1 cellular context compared by ENCODE assay signal in the genomic region with DNA sequence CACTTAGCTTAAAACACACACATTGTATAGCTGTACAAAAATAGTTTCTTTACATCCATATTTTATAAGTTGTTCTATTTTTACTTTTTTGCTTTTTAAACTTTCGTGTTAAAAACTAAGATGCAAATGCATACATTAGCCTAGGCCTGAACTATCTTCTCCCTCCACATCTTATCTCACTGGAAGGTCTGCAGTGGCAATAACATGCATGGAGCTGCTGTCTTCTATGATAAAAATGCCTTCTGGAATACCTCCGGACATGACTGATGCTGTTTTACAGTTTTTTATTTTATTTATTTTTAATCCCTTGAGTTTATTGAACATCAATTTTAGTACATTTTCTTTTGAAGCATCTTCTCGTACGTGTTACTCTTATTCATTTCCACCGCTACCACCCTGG.
TF ChIP-seq lines count a peak whose summit lies in the region.

No MANE protein-coding gene starts in this region.

TF ChIP-seq in K562, 482 proteins besides CTCF, POLR2A, EP300 and RAD21 (continued from another document and continues in another):
- TF ChIP-seq, protein P1, sequence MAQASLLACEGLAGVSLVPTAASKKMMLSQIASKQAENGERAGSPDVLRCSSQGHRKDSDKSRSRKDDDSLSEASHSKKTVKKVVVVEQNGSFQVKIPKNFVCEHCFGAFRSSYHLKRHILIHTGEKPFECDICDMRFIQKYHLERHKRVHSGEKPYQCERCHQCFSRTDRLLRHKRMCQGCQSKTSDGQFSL (CRISPR knock-in tag; IDR thresholded peaks at IDR 0.05) = no peak
- TF ChIP-seq, protein P1 (tag; IDR thresholded peaks at IDR 0.05) = no peak
- TF ChIP-seq SMARCE1 (IDR thresholded peaks at IDR 0.05) (peak; percentile 68; the same call in 1 of the 2 replicates), ZNF232 (CRISPR knock-in tag; IDR thresholded peaks at IDR 0.05) (no peak), ETV6 (IDR thresholded peaks at IDR 0.05; ENCODE audit: borderline replicate concordance in 1 of 2, low read depth in 2 of 2, low read length in 1 of 2) (no peak), ETV6 (CRISPR knock-in tag; IDR thresholded peaks at IDR 0.05; ENCODE audit: borderline replicate concordance) (no peak), CCAR2 (IDR thresholded peaks at IDR 0.05; ENCODE audit: low read depth, low read length) (no peak), PHTF2 (CRISPR knock-in tag; IDR thresholded peaks at IDR 0.05) (no peak), HLTF (IDR thresholded peaks at IDR 0.05) (no peak), NELFE (IDR thresholded peaks at IDR 0.05; ENCODE audit: insufficient read depth, insufficient read length) (no peak), HEY1 (CRISPR knock-in tag; IDR thresholded peaks at IDR 0.05; ENCODE audit: borderline replicate concordance) (no peak), ATF1 (CRISPR knock-in tag; IDR thresholded peaks at IDR 0.05) (no peak), ATF1 (tag; IDR thresholded peaks at IDR 0.05) (no peak), CBFA2T3 (IDR thresholded peaks at IDR 0.05) (peak; percentile 94), HMG20A (CRISPR knock-in tag; conservative IDR thresholded peaks at IDR 0.05) (no peak), KHSRP (IDR thresholded peaks at IDR 0.05) (no peak), TRIM28 (IDR thresholded peaks at IDR 0.05) (no peak), TEAD4 (IDR thresholded peaks at IDR 0.05; ENCODE audit: low read length) (peak; percentile 95), TEAD4 (CRISPR knock-in tag; IDR thresholded peaks at IDR 0.05; ENCODE audit: borderline replicate concordance) (no peak), SRSF7 (optimal IDR thresholded peaks at IDR 0.05; ENCODE audit: low read depth, low read length) (no peak), KDM5B (IDR thresholded peaks at IDR 0.05; ENCODE audit: insufficient replicate concordance, low read depth, low read length) (no peak), SLC30A9 (CRISPR knock-in tag; IDR thresholded peaks at IDR 0.05) (no peak), FOSL1 (tag; conservative IDR thresholded peaks at IDR 0.05) (no peak), HDAC6 (IDR thresholded peaks at IDR 0.05; ENCODE audit: low read depth, low read length) (no peak), ZBED1 (IDR thresholded peaks at IDR 0.05) (no peak), ZNF778 (CRISPR knock-in tag; IDR thresholded peaks at IDR 0.05) (no peak), ZNF707 (CRISPR knock-in tag; conservative IDR thresholded peaks at IDR 0.05) (no peak), ZBTB7A (IDR thresholded peaks at IDR 0.05; ENCODE audit: borderline replicate concordance, control insufficient read depth, low read depth, low read length) (no peak)
- TF ChIP-seq, protein P2, sequence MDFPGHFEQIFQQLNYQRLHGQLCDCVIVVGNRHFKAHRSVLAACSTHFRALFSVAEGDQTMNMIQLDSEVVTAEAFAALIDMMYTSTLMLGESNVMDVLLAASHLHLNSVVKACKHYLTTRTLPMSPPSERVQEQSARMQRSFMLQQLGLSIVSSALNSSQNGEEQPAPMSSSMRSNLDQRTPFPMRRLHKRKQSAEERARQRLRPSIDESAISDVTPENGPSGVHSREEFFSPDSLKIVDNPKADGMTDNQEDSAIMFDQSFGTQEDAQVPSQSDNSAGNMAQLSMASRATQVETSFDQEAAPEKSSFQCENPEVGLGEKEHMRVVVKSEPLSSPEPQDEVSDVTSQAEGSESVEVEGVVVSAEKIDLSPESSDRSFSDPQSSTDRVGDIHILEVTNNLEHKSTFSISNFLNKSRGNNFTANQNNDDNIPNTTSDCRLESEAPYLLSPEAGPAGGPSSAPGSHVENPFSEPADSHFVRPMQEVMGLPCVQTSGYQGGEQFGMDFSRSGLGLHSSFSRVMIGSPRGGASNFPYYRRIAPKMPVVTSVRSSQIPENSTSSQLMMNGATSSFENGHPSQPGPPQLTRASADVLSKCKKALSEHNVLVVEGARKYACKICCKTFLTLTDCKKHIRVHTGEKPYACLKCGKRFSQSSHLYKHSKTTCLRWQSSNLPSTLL (IDR thresholded peaks at IDR 0.05) = no peak
- TF ChIP-seq, protein P3, sequence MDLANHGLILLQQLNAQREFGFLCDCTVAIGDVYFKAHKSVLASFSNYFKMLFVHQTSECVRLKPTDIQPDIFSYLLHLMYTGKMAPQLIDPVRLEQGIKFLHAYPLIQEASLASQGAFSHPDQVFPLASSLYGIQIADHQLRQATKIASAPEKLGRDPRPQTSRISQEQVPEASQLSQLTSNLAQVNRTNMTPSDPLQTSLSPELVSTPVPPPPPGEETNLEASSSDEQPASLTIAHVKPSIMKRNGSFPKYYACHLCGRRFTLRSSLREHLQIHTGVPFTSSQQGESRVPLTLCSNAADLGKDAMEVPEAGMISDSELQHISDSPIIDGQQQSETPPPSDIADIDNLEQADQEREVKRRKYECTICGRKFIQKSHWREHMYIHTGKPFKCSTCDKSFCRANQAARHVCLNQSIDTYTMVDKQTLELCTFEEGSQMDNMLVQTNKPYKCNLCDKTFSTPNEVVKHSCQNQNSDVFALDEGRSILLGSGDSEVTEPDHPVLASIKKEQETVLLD (IDR thresholded peaks at IDR 0.05) = no peak
- TF ChIP-seq, protein P4, sequence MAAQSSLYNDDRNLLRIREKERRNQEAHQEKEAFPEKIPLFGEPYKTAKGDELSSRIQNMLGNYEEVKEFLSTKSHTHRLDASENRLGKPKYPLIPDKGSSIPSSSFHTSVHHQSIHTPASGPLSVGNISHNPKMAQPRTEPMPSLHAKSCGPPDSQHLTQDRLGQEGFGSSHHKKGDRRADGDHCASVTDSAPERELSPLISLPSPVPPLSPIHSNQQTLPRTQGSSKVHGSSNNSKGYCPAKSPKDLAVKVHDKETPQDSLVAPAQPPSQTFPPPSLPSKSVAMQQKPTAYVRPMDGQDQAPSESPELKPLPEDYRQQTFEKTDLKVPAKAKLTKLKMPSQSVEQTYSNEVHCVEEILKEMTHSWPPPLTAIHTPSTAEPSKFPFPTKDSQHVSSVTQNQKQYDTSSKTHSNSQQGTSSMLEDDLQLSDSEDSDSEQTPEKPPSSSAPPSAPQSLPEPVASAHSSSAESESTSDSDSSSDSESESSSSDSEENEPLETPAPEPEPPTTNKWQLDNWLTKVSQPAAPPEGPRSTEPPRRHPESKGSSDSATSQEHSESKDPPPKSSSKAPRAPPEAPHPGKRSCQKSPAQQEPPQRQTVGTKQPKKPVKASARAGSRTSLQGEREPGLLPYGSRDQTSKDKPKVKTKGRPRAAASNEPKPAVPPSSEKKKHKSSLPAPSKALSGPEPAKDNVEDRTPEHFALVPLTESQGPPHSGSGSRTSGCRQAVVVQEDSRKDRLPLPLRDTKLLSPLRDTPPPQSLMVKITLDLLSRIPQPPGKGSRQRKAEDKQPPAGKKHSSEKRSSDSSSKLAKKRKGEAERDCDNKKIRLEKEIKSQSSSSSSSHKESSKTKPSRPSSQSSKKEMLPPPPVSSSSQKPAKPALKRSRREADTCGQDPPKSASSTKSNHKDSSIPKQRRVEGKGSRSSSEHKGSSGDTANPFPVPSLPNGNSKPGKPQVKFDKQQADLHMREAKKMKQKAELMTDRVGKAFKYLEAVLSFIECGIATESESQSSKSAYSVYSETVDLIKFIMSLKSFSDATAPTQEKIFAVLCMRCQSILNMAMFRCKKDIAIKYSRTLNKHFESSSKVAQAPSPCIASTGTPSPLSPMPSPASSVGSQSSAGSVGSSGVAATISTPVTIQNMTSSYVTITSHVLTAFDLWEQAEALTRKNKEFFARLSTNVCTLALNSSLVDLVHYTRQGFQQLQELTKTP (IDR thresholded peaks at IDR 0.05; ENCODE audit: low read depth in 1 of 2, partially characterized antibody in 2 of 2) = no peak
- TF ChIP-seq, protein P5, sequence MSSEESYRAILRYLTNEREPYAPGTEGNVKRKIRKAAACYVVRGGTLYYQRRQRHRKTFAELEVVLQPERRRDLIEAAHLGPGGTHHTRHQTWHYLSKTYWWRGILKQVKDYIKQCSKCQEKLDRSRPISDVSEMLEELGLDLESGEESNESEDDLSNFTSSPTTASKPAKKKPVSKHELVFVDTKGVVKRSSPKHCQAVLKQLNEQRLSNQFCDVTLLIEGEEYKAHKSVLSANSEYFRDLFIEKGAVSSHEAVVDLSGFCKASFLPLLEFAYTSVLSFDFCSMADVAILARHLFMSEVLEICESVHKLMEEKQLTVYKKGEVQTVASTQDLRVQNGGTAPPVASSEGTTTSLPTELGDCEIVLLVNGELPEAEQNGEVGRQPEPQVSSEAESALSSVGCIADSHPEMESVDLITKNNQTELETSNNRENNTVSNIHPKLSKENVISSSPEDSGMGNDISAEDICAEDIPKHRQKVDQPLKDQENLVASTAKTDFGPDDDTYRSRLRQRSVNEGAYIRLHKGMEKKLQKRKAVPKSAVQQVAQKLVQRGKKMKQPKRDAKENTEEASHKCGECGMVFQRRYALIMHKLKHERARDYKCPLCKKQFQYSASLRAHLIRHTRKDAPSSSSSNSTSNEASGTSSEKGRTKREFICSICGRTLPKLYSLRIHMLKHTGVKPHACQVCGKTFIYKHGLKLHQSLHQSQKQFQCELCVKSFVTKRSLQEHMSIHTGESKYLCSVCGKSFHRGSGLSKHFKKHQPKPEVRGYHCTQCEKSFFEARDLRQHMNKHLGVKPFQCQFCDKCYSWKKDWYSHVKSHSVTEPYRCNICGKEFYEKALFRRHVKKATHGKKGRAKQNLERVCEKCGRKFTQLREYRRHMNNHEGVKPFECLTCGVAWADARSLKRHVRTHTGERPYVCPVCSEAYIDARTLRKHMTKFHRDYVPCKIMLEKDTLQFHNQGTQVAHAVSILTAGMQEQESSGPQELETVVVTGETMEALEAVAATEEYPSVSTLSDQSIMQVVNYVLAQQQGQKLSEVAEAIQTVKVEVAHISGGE (CRISPR knock-in tag; IDR thresholded peaks at IDR 0.05) = no peak; a peak in 1 of 6 replicates
- TF ChIP-seq, protein P6, sequence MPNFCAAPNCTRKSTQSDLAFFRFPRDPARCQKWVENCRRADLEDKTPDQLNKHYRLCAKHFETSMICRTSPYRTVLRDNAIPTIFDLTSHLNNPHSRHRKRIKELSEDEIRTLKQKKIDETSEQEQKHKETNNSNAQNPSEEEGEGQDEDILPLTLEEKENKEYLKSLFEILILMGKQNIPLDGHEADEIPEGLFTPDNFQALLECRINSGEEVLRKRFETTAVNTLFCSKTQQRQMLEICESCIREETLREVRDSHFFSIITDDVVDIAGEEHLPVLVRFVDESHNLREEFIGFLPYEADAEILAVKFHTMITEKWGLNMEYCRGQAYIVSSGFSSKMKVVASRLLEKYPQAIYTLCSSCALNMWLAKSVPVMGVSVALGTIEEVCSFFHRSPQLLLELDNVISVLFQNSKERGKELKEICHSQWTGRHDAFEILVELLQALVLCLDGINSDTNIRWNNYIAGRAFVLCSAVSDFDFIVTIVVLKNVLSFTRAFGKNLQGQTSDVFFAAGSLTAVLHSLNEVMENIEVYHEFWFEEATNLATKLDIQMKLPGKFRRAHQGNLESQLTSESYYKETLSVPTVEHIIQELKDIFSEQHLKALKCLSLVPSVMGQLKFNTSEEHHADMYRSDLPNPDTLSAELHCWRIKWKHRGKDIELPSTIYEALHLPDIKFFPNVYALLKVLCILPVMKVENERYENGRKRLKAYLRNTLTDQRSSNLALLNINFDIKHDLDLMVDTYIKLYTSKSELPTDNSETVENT (CRISPR knock-in tag; IDR thresholded peaks at IDR 0.05) = no peak
- TF ChIP-seq, protein P7, sequence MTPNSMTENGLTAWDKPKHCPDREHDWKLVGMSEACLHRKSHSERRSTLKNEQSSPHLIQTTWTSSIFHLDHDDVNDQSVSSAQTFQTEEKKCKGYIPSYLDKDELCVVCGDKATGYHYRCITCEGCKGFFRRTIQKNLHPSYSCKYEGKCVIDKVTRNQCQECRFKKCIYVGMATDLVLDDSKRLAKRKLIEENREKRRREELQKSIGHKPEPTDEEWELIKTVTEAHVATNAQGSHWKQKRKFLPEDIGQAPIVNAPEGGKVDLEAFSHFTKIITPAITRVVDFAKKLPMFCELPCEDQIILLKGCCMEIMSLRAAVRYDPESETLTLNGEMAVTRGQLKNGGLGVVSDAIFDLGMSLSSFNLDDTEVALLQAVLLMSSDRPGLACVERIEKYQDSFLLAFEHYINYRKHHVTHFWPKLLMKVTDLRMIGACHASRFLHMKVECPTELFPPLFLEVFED (CRISPR knock-in tag; conservative IDR thresholded peaks at IDR 0.05) = no peak
- TF ChIP-seq, protein P8, sequence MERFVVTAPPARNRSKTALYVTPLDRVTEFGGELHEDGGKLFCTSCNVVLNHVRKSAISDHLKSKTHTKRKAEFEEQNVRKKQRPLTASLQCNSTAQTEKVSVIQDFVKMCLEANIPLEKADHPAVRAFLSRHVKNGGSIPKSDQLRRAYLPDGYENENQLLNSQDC (CRISPR knock-in tag; IDR thresholded peaks at IDR 0.05) = no peak
- TF ChIP-seq, protein P9, sequence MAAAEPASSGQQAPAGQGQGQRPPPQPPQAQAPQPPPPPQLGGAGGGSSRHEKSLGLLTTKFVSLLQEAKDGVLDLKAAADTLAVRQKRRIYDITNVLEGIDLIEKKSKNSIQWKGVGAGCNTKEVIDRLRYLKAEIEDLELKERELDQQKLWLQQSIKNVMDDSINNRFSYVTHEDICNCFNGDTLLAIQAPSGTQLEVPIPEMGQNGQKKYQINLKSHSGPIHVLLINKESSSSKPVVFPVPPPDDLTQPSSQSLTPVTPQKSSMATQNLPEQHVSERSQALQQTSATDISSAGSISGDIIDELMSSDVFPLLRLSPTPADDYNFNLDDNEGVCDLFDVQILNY (CRISPR knock-in tag; IDR thresholded peaks at IDR 0.05) = no peak
- TF ChIP-seq, protein P10, sequence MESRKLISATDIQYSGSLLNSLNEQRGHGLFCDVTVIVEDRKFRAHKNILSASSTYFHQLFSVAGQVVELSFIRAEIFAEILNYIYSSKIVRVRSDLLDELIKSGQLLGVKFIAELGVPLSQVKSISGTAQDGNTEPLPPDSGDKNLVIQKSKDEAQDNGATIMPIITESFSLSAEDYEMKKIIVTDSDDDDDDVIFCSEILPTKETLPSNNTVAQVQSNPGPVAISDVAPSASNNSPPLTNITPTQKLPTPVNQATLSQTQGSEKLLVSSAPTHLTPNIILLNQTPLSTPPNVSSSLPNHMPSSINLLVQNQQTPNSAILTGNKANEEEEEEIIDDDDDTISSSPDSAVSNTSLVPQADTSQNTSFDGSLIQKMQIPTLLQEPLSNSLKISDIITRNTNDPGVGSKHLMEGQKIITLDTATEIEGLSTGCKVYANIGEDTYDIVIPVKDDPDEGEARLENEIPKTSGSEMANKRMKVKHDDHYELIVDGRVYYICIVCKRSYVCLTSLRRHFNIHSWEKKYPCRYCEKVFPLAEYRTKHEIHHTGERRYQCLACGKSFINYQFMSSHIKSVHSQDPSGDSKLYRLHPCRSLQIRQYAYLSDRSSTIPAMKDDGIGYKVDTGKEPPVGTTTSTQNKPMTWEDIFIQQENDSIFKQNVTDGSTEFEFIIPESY (CRISPR knock-in tag; IDR thresholded peaks at IDR 0.05) = no peak
- TF ChIP-seq, protein P11, sequence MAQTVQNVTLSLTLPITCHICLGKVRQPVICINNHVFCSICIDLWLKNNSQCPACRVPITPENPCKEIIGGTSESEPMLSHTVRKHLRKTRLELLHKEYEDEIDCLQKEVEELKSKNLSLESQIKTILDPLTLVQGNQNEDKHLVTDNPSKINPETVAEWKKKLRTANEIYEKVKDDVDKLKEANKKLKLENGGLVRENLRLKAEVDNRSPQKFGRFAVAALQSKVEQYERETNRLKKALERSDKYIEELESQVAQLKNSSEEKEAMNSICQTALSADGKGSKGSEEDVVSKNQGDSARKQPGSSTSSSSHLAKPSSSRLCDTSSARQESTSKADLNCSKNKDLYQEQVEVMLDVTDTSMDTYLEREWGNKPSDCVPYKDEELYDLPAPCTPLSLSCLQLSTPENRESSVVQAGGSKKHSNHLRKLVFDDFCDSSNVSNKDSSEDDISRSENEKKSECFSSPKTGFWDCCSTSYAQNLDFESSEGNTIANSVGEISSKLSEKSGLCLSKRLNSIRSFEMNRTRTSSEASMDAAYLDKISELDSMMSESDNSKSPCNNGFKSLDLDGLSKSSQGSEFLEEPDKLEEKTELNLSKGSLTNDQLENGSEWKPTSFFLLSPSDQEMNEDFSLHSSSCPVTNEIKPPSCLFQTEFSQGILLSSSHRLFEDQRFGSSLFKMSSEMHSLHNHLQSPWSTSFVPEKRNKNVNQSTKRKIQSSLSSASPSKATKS (CRISPR knock-in tag; IDR thresholded peaks at IDR 0.05) = no peak
